In the genomic region with DNA sequence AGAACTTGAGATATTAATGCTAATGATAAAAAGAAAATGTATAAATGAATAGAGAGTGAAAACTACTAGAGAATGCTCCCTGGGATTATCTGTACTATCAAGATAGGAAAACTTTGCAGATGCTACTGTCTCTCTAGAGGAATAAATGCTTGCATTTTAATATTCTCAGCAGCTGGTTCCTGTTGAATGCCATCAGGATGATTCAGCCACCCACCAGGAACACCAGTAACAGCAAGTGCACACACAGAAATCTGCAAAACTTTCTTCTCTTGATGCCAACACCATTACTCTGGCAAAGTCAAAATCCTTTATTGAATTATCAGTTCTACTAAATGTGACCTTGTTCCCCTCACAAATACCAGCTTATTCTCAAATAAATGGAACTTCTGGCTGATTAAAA, we compare ENCODE assay signal across 13 cellular contexts.
A peak's percentile ranks its signal among the peaks of the same experiment; 100 is the strongest.
DNase-seq lines count a peak whose midpoint lies in the region; ATAC-seq and TF ChIP-seq lines count a peak whose summit lies in the region.
"Had no signal": no experiment of that assay in that cellular context is flagged by ENCODE, and none has a peak within 500 bp of the region (broad histone marks: within the 10 kb centered on the region; RNA-seq: fewer than 3 reads in every experiment).

No MANE protein-coding gene starts in this region.

- H3K36me3 ChIP-seq in HCT116 (ENCODE audit: control insufficient read depth in 1 of 2, insufficient read depth in 2 of 2, low read length in 2 of 2) = no peaks in the 10 kb centered on the region
- no peaks in the 10 kb centered on the region for H3K36me3 ChIP-seq in adrenal gland (replicated peaks in 1 of 2)
- no peaks in the 10 kb centered on the region for H3K36me3 ChIP-seq in skeletal muscle satellite cell (ENCODE audit: insufficient read depth, low read length)
- H3K36me3 ChIP-seq in neuronal stem cell (replicated peaks in 1 of 2; ENCODE audit: control insufficient read depth in 2 of 2, insufficient read depth in 2 of 2, low read length in 2 of 2) = no peaks in the 10 kb centered on the region

- TF ChIP-seq POLR2A in HCT116 (IDR thresholded peaks at IDR 0.05; ENCODE audit: borderline replicate concordance, extremely low read depth, insufficient read depth, insufficient read length) (no peak), adrenal gland (IDR thresholded peaks at IDR 0.05) (no peak)

- no peak for TF ChIP-seq RAD21 in HCT116 (IDR thresholded peaks at IDR 0.05; ENCODE audit: low read depth)

- ATAC-seq in HCT116 (peak; percentile 61; the same call in 1 of the 2 replicates), GM21576 (IDR thresholded peaks at IDR 0.05; ENCODE audit: unreplicated experiment) (no peak)
- ATAC-seq: K562 had no signal

- RAD21 ChIA-PET in HCT116 (lab: Charles Lee; ENCODE audit: low non-redundant PET in 1 of 2, low total read pairs in 2 of 2, uncharacterized antibody in 2 of 2, unreplicated experiment in 2 of 2) = no interaction called here

- H3K4me2 ChIP-seq in HCT116 (ENCODE audit: low read length) (peak overlapping the region; percentile 24), skeletal muscle satellite cell (ENCODE audit: low read length) (peak overlapping the region; percentile 67), neuronal stem cell (ENCODE audit: insufficient read depth, low read length, poor library complexity, severe bottlenecking) (no peak overlapping the region)

- DNase-seq in HCT116 (ENCODE audit: low read depth, low spot score) = no peak
- peak in 5 of 7 donors; percentile 33 to 52 (median 46) for DNase-seq in adrenal gland
- peak; percentile 43 for DNase-seq in fibroblast of pulmonary artery (ENCODE audit: low read depth)
- no peak for DNase-seq in neuronal stem cell (ENCODE audit: low spot score)
- no peak for DNase-seq in stimulated activated naive CD4-positive, alpha-beta T cell (lab: John Stamatoyannopoulos, UW)
- DNase-seq: activated CD4-positive, alpha-beta T cell treated with anti-CD3 and anti-CD28 coated beads, Interleukin-2, amount 10 ng/mL, durations not matched to agents 7 days and 5 days; activated effector memory CD4-positive, alpha-beta T cell treated with anti-CD3 and anti-CD28 coated beads, Interleukin-2, amount 50 U/mL, for 16 hours; mesendoderm; NCI-H2081 had no signal

- TF ChIP-seq CTCF in HCT116 (IDR thresholded peaks at IDR 0.05 in 2 of 3, conservative IDR thresholded peaks at IDR 0.05 in 1 of 3; ENCODE audit: borderline replicate concordance in 1 of 3, insufficient read depth in 1 of 3, low read depth in 2 of 3, low read length in 2 of 3) = no peak
- no peak for TF ChIP-seq CTCF in adrenal gland (IDR thresholded peaks at IDR 0.05)
- no peak for TF ChIP-seq CTCF in fibroblast of pulmonary artery (IDR thresholded peaks at IDR 0.05; ENCODE audit: low read length, missing control alignments)

- no peaks in the 10 kb centered on the region for H3K9me2 ChIP-seq in HCT116 (ENCODE audit: insufficient read depth)

- no peak overlapping the region for H3K18ac ChIP-seq in neuronal stem cell (ENCODE audit: low read length)

- POLR2A ChIA-PET in HCT116 (lab: Charles Lee) = no interaction called here

- H2BK5ac ChIP-seq in neuronal stem cell (ENCODE audit: low read length) = no peak overlapping the region

- H3K14ac ChIP-seq in neuronal stem cell (ENCODE audit: low read length) = no peak overlapping the region

- no peak overlapping the region for H4K91ac ChIP-seq in neuronal stem cell (ENCODE audit: low read depth, low read length, poor library complexity)

- H3K23ac ChIP-seq in neuronal stem cell (ENCODE audit: low read depth, low read length, poor library complexity) = no peak overlapping the region

- H3K9ac ChIP-seq in HCT116 (ENCODE audit: low read length) = no peak overlapping the region
- H3K9ac ChIP-seq in skeletal muscle satellite cell (ENCODE audit: low read depth, low read length) = no peak overlapping the region
- no peak overlapping the region for H3K9ac ChIP-seq in neuronal stem cell (ENCODE audit: low read depth, low read length, poor library complexity)

- no peak overlapping the region for H2BK15ac ChIP-seq in neuronal stem cell (ENCODE audit: low read length)

- H3K79me2 ChIP-seq in HCT116 (ENCODE audit: insufficient read depth, low read length) = peaks cover 97% of the 10 kb centered on the region

- no peaks in the 10 kb centered on the region for H3K79me1 ChIP-seq in neuronal stem cell (ENCODE audit: low read depth, low read length)

- no peak overlapping the region for H2BK12ac ChIP-seq in neuronal stem cell (ENCODE audit: low read length)

- CTCF ChIA-PET in HCT116 (lab: Charles Lee) = interaction anchor here (1.7 kb wide), 1 partner anchor 24 kb away, joined by 3 read pairs; no protein-coding TSS in a partner anchor

- H3K27ac ChIP-seq in HCT116 (ENCODE audit: low read depth, low read length) = no peak overlapping the region
- peak overlapping the region in 4 of 5 donors; percentile 38 to 70 (median 52) for H3K27ac ChIP-seq in adrenal gland
- H3K27ac ChIP-seq in neuronal stem cell (replicated peaks; ENCODE audit: low read length) = no peak overlapping the region
- H3K27ac ChIP-seq: coronary artery had no signal

- H3K4me1 ChIP-seq in HCT116 (ENCODE audit: control insufficient read depth in 1 of 2, insufficient read depth in 2 of 2, low read length in 2 of 2) (peaks cover 13 to 40% of the 10 kb centered on the region in 2 experiments), adrenal gland (replicated peaks in 1 of 2) (peaks cover 20 to 71% of the 10 kb centered on the region in 2 donors), skeletal muscle satellite cell (ENCODE audit: control insufficient read depth, insufficient read depth, low read length) (peaks cover 35% of the 10 kb centered on the region), neuronal stem cell (ENCODE audit: control insufficient read depth in 2 of 2, insufficient read depth in 1 of 2, low read depth in 1 of 2, low read length in 2 of 2) (peaks cover 3 to 8% of the 10 kb centered on the region in 2 donors)

- no TSS peak for BruUV-seq in HCT116 (replicated peaks; lab: Mats Ljungman, UMichigan)

- H3K9me3 ChIP-seq in HCT116 (ENCODE audit: control insufficient read depth in 1 of 2, insufficient read depth in 1 of 2, low read depth in 1 of 2, low read length in 2 of 2) (no peaks in the 10 kb centered on the region), adrenal gland (replicated peaks in 1 of 3) (no peaks in the 10 kb centered on the region), skeletal muscle satellite cell (replicated peaks; ENCODE audit: low read length) (no peaks in the 10 kb centered on the region), neuronal stem cell (replicated peaks in 1 of 2; ENCODE audit: control insufficient read depth in 2 of 2, insufficient read depth in 1 of 2, low read depth in 1 of 2, low read length in 2 of 2) (no peaks in the 10 kb centered on the region)

- no peak overlapping the region for H2AFZ ChIP-seq in HCT116 (ENCODE audit: low read depth, low read length, poor library complexity, severe bottlenecking)
- H2AFZ ChIP-seq in neuronal stem cell (ENCODE audit: low read length) = no peak overlapping the region

- H4K20me1 ChIP-seq in HCT116 (ENCODE audit: insufficient read depth) = no peaks in the 10 kb centered on the region; the same call in 1 of the 2 replicates

- H2AK5ac ChIP-seq in neuronal stem cell (ENCODE audit: low read depth, low read length) = no peak overlapping the region

- H3K27me3 ChIP-seq in HCT116 (ENCODE audit: insufficient read depth, low read length) (no peaks in the 10 kb centered on the region), adrenal gland (no peaks in the 10 kb centered on the region), skeletal muscle satellite cell (ENCODE audit: control insufficient read depth, insufficient read depth, low read length) (no peaks in the 10 kb centered on the region), neuronal stem cell (ENCODE audit: control insufficient read depth in 3 of 3, insufficient read depth in 3 of 3, low read depth in 1 of 3, low read length in 3 of 3) (no peaks in the 10 kb centered on the region)

- intact Hi-C loops in HCT116 (cut with micrococcal nuclease) (no loop called here), adrenal gland (cut with DNase I) (no loop called here)

- no peak overlapping the region for H4K8ac ChIP-seq in neuronal stem cell (ENCODE audit: low read depth, low read length)

- H3K4me3 ChIP-seq in HCT116 (replicated peaks in 1 of 2; ENCODE audit: low read depth in 1 of 2, low read length in 2 of 2) (no peak overlapping the region), adrenal gland (no peak overlapping the region), fibroblast of pulmonary artery (replicated peaks; ENCODE audit: low read depth, low read length) (no peak overlapping the region), skeletal muscle satellite cell (ENCODE audit: low read length) (peak overlapping the region; percentile 9), neuronal stem cell (ENCODE audit: low read length in 2 of 2) (no peak overlapping the region)
- H3K4me3 ChIP-seq: coronary artery, K562 had no signal

- no peak overlapping the region for H2BK120ac ChIP-seq in neuronal stem cell (ENCODE audit: low read depth, low read length)

- no peak overlapping the region for H3K4ac ChIP-seq in neuronal stem cell (ENCODE audit: low read length)

TF ChIP-seq in HCT116, 20 proteins besides CTCF, POLR2A, EP300 and RAD21 (continues in another document):
- TF ChIP-seq, protein P1, sequence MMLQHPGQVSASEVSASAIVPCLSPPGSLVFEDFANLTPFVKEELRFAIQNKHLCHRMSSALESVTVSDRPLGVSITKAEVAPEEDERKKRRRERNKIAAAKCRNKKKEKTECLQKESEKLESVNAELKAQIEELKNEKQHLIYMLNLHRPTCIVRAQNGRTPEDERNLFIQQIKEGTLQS (IDR thresholded peaks at IDR 0.05) = no peak
- TF ChIP-seq EGR1 (IDR thresholded peaks at IDR 0.05; ENCODE audit: low read depth) (no peak), JUND (IDR thresholded peaks at IDR 0.05) (peak; percentile 27; the same call in 1 of the 2 replicates), YY1 (IDR thresholded peaks at IDR 0.05; ENCODE audit: extremely low read depth, insufficient replicate concordance, low read depth, low read length) (no peak), SRF (IDR thresholded peaks at IDR 0.05; ENCODE audit: low read depth) (no peak)
- TF ChIP-seq, protein P2, sequence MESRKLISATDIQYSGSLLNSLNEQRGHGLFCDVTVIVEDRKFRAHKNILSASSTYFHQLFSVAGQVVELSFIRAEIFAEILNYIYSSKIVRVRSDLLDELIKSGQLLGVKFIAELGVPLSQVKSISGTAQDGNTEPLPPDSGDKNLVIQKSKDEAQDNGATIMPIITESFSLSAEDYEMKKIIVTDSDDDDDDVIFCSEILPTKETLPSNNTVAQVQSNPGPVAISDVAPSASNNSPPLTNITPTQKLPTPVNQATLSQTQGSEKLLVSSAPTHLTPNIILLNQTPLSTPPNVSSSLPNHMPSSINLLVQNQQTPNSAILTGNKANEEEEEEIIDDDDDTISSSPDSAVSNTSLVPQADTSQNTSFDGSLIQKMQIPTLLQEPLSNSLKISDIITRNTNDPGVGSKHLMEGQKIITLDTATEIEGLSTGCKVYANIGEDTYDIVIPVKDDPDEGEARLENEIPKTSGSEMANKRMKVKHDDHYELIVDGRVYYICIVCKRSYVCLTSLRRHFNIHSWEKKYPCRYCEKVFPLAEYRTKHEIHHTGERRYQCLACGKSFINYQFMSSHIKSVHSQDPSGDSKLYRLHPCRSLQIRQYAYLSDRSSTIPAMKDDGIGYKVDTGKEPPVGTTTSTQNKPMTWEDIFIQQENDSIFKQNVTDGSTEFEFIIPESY (IDR thresholded peaks at IDR 0.05; ENCODE audit: extremely low read depth, insufficient replicate concordance, low read length) = no peak

Comparison
In these comparisons a context has a peak if more than half of its experiments do, and no peak if none do; other contexts are left out.
1. DNase-seq: peak in adrenal gland (5 of 7) and fibroblast of pulmonary artery (single experiment); none in HCT116 (single experiment), neuronal stem cell (single experiment) and stimulated activated naive CD4-positive, alpha-beta T cell (0 of 6).
2. H3K27ac ChIP-seq: peak in adrenal gland (4 of 5); none in HCT116 (single experiment) and neuronal stem cell (single experiment).